ENCODE assay signal across 22 cellular contexts in genomic region chr10:10662720-10663467, GRCh38.
A peak's percentile ranks its signal among the peaks of the same experiment; 100 is the strongest.
DNase-seq lines count a peak whose midpoint lies in the region; ATAC-seq and TF ChIP-seq lines count a peak whose summit lies in the region.
"Had no signal": no experiment of that assay in that cellular context is flagged by ENCODE, and none has a peak within 500 bp of the region (broad histone marks: within the 10 kb centered on the region; RNA-seq: fewer than 3 reads in every experiment).

No MANE protein-coding gene starts in this region.

- DNase-seq in NOMO-1 treated with dmso at 0.1 percent for 144 hours (lab: John Stamatoyannopoulos, UW; ENCODE audit: unreplicated experiment), result peak; percentile 69
- DNase-seq in choroid plexus epithelial cell (ENCODE audit: low read depth), result peak; percentile 39
- DNase-seq in lower lobe of right lung, result no peak
- DNase-seq in NCI-H1092 treated with DMSO at 0.1 percent for 48 hours (lab: John Stamatoyannopoulos, UW), result no peak
- DNase-seq: activated CD4-positive, alpha-beta memory T cell treated with anti-CD3 and anti-CD28 coated beads for 36 hours; activated naive CD8-positive, alpha-beta T cell treated with anti-CD3 and anti-CD28 coated beads, Interleukin-2, amount 50 U/mL, for 24 hours; activated T-cell treated with anti-CD3 and anti-CD28 coated beads, Interleukin-2, amount 50 U/mL, for 72 hours; cortex of kidney; DND-41; esophagus squamous epithelium; GOT3; NCI-H1048; NCI-H2171 treated with DMSO at 0.1 percent for 48 hours; NK-92 treated with Interleukin-12 subunit alpha and Interleukin-12 subunit beta, amount 100 ng/mL, for 24 hours; stimulated activated naive B cell treated with anti-CD40 and anti-IgM and Interleukin-4, amounts not matched to agents 10 μg/mL and 1 μg/mL and 100 μg/mL, for 72 hours had no signal

- H3K4me3 ChIP-seq in choroid plexus epithelial cell (ENCODE audit: low read depth, low read length) (no peak overlapping the region), lower lobe of right lung (no peak overlapping the region), thymus (ENCODE audit: low read length) (no peak overlapping the region)
- H3K4me3 ChIP-seq: BLaER1 treated with 17β-estradiol and CSF1 and Interleukin-3, amounts not matched to agents 10 nM and 100 nM; esophagus squamous epithelium; lung; SK-N-MC; skin epidermis had no signal

- H3K4me1 ChIP-seq in lower lobe of right lung (peaks cover 10% of the 10 kb centered on the region), thymus (ENCODE audit: control insufficient read depth, insufficient read depth, low read length) (no peaks in the 10 kb centered on the region)

- H3K27me3 ChIP-seq in lower lobe of right lung (ENCODE audit: low read depth) (no peaks in the 10 kb centered on the region), thymus (ENCODE audit: control insufficient read depth, insufficient read depth) (no peaks in the 10 kb centered on the region)
- H3K27me3 ChIP-seq: BLaER1 treated with 17β-estradiol and CSF1 and Interleukin-3, amounts not matched to agents 10 nM and 100 nM; esophagus squamous epithelium had no signal

- TF ChIP-seq CTCF in choroid plexus epithelial cell (conservative IDR thresholded peaks at IDR 0.05; ENCODE audit: low read depth, low read length), result no peak
- no peak for TF ChIP-seq CTCF in lower lobe of right lung (IDR thresholded peaks at IDR 0.05)

- H3K27ac ChIP-seq in lower lobe of right lung, result peak overlapping the region; percentile 8
- H3K27ac ChIP-seq in thymus (ENCODE audit: low read depth), result peak overlapping the region; percentile 8
- H3K27ac ChIP-seq: BLaER1 treated with 17β-estradiol and CSF1 and Interleukin-3, amounts not matched to agents 10 nM and 100 nM; SK-N-MC had no signal

- WGBS in thymus, result 45% methylated on average over 6 of the region's 6 CpGs

- H3K9me3 ChIP-seq in lower lobe of right lung (no peaks in the 10 kb centered on the region), thymus (ENCODE audit: control insufficient read depth) (no peaks in the 10 kb centered on the region)
- H3K9me3 ChIP-seq: esophagus squamous epithelium had no signal

- no peaks in the 10 kb centered on the region for H3K36me3 ChIP-seq in lower lobe of right lung
- no peaks in the 10 kb centered on the region for H3K36me3 ChIP-seq in thymus (ENCODE audit: control insufficient read depth, insufficient read depth)
- H3K36me3 ChIP-seq: BLaER1 treated with 17β-estradiol and CSF1 and Interleukin-3, amounts not matched to agents 10 nM and 100 nM; esophagus squamous epithelium had no signal

- intact Hi-C loops in lower lobe of right lung (cut with DNase I), result no loop called here

- ATAC-seq in lower lobe of right lung (peak; percentile 29 to 52), GM18519 (IDR thresholded peaks at IDR 0.05; ENCODE audit: low FRiP score, unreplicated experiment) (no peak), GM18520 (IDR thresholded peaks at IDR 0.05; ENCODE audit: unreplicated experiment) (no peak)
- ATAC-seq: activated naive CD8-positive, alpha-beta T cell treated with anti-CD3 and anti-CD28 coated beads, Interleukin-2, amount 50 U/mL, for 24 hours; activated T-cell treated with anti-CD3 and anti-CD28 coated beads, Interleukin-2, amount 50 U/mL, for 72 hours; stimulated activated naive B cell treated with anti-CD40 and anti-IgM and Interleukin-4, amounts not matched to agents 10 μg/mL and 1 μg/mL and 100 μg/mL, for 72 hours had no signal

Comparison
In these comparisons a context has a peak if more than half of its experiments do, and no peak if none do; other contexts are left out.
1. DNase-seq: peak in NOMO-1 treated with dmso at 0.1 percent for 144 hours (single experiment) and choroid plexus epithelial cell (single experiment); none in lower lobe of right lung (single experiment) and NCI-H1092 treated with DMSO at 0.1 percent for 48 hours (single experiment).
2. ATAC-seq: peak in lower lobe of right lung (2 of 2); none in GM18519 (single experiment) and GM18520 (single experiment).